ENCODE assay signal across 1 cellular context in genomic region chr5:95262933-95263660, GRCh38.
A peak's percentile ranks its signal among the peaks of the same experiment; 100 is the strongest.
TF ChIP-seq lines count a peak whose summit lies in the region.

No MANE protein-coding gene starts in this region.

TF ChIP-seq in HepG2, 621 proteins besides CTCF, POLR2A, EP300 and RAD21 (continued from another document and continues in another):
- TF ChIP-seq ZNF784 (CRISPR knock-in tag; IDR thresholded peaks at IDR 0.05; ENCODE audit: borderline replicate concordance) (no peak), ZNF660 (CRISPR knock-in tag; IDR thresholded peaks at IDR 0.05; ENCODE audit: borderline replicate concordance, low read depth) (no peak), TBX2 (CRISPR knock-in tag; IDR thresholded peaks at IDR 0.05; ENCODE audit: borderline replicate concordance) (0 out of 2 replicates have a peak, but pooled peaks have one; percentile 35), STAT5B (CRISPR knock-in tag; IDR thresholded peaks at IDR 0.05) (no peak), ZBTB43 (CRISPR knock-in tag; conservative IDR thresholded peaks at IDR 0.05) (peak; percentile 86), ATF1 (CRISPR knock-in tag; IDR thresholded peaks at IDR 0.05) (no peak), NFIB (CRISPR knock-in tag; IDR thresholded peaks at IDR 0.05; ENCODE audit: borderline replicate concordance) (no peak), ZNF576 (CRISPR knock-in tag; IDR thresholded peaks at IDR 0.05) (no peak), ZNF318 (CRISPR knock-in tag; IDR thresholded peaks at IDR 0.05) (no peak), LCORL (IDR thresholded peaks at IDR 0.05) (no peak), LCORL (CRISPR knock-in tag; IDR thresholded peaks at IDR 0.05) (peak; percentile 47; the same call in 1 of the 2 replicates), RXRB (CRISPR knock-in tag; IDR thresholded peaks at IDR 0.05; ENCODE audit: borderline replicate concordance) (peak; percentile 53; the same call in 1 of the 2 replicates), HNRNPUL1 (IDR thresholded peaks at IDR 0.05; ENCODE audit: low read depth, low read length) (no peak), SMARCE1 (IDR thresholded peaks at IDR 0.05; ENCODE audit: borderline replicate concordance) (no peak), REPIN1 (CRISPR knock-in tag; IDR thresholded peaks at IDR 0.05; ENCODE audit: borderline replicate concordance, low read depth) (peak; percentile 71; the same call in 1 of the 2 replicates), ATM (IDR thresholded peaks at IDR 0.05; ENCODE audit: borderline replicate concordance) (no peak), NR2F1 (CRISPR knock-in tag; IDR thresholded peaks at IDR 0.05) (peak in 1 of 2 experiments; percentile 78; a peak in 2 of 4 replicates), HOMEZ (CRISPR knock-in tag; IDR thresholded peaks at IDR 0.05; ENCODE audit: low read depth) (peak; percentile 65; the same call in 1 of the 2 replicates), KAT8 (CRISPR knock-in tag; IDR thresholded peaks at IDR 0.05) (peak; percentile 76; the same call in 1 of the 2 replicates), PRDM4 (CRISPR knock-in tag; IDR thresholded peaks at IDR 0.05; ENCODE audit: borderline replicate concordance) (no peak), MTF1 (CRISPR knock-in tag; IDR thresholded peaks at IDR 0.05) (no peak), BCL6 (CRISPR knock-in tag; IDR thresholded peaks at IDR 0.05) (peak; percentile 73), CSRNP2 (CRISPR knock-in tag; conservative IDR thresholded peaks at IDR 0.05; ENCODE audit: low read depth) (no peak), RELA (CRISPR knock-in tag; IDR thresholded peaks at IDR 0.05) (no peak), RARA (CRISPR knock-in tag; IDR thresholded peaks at IDR 0.05) (peak; percentile 62), ZNF335 (CRISPR knock-in tag; IDR thresholded peaks at IDR 0.05) (no peak), ZNF225 (CRISPR knock-in tag; IDR thresholded peaks at IDR 0.05) (no peak), MLLT10 (CRISPR knock-in tag; IDR thresholded peaks at IDR 0.05) (no peak), CBX5 (CRISPR knock-in tag; IDR thresholded peaks at IDR 0.05; ENCODE audit: borderline replicate concordance) (no peak), ZBTB7A (CRISPR knock-in tag; IDR thresholded peaks at IDR 0.05) (no peak), ZBTB33 (CRISPR knock-in tag; IDR thresholded peaks at IDR 0.05) (no peak), RORA (CRISPR knock-in tag; IDR thresholded peaks at IDR 0.05) (no peak), MZF1 (CRISPR knock-in tag; IDR thresholded peaks at IDR 0.05; ENCODE audit: borderline replicate concordance) (no peak), RFXAP (CRISPR knock-in tag; IDR thresholded peaks at IDR 0.05; ENCODE audit: borderline replicate concordance) (no peak), SRSF1 (optimal IDR thresholded peaks at IDR 0.05; ENCODE audit: low read depth, low read length) (no peak), MBNL3 (CRISPR knock-in tag; conservative IDR thresholded peaks at IDR 0.05) (no peak), ISX (CRISPR knock-in tag; conservative IDR thresholded peaks at IDR 0.05) (no peak), TFE3 (CRISPR knock-in tag; IDR thresholded peaks at IDR 0.05) (peak; percentile 33; the same call in 1 of the 2 replicates), ZNF740 (CRISPR knock-in tag; IDR thresholded peaks at IDR 0.05) (no peak), ZFP62 (CRISPR knock-in tag; IDR thresholded peaks at IDR 0.05) (no peak)
